ENCODE assay signal across 1 cellular context in the genomic region with DNA sequence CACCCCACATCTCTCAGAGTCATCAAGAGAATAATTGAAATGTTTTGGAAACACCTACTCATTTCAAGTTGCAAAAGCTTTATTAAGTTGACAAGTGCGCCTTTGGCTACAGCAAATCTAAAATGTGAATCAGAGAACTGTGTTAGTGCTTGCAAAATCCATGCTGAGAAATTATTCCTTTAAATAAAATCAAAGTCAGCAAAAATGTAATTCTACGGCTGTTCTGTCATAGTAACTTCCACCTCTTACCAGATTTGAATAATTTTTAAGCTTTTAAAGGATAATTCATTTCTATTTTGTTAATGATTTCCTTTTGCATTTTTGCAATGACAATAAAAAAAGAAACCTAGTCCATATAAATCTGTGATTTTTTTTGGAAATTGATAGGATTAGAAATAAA.
TF ChIP-seq lines count a peak whose summit lies in the region.

No MANE protein-coding gene starts in this region.

TF ChIP-seq in IMR-90, 13 proteins besides CTCF, POLR2A, EP300 and RAD21 (continued from another document):
- TF ChIP-seq, protein P1, sequence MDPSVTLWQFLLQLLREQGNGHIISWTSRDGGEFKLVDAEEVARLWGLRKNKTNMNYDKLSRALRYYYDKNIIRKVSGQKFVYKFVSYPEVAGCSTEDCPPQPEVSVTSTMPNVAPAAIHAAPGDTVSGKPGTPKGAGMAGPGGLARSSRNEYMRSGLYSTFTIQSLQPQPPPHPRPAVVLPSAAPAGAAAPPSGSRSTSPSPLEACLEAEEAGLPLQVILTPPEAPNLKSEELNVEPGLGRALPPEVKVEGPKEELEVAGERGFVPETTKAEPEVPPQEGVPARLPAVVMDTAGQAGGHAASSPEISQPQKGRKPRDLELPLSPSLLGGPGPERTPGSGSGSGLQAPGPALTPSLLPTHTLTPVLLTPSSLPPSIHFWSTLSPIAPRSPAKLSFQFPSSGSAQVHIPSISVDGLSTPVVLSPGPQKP (IDR thresholded peaks at IDR 0.05; ENCODE audit: borderline replicate concordance, low read depth, low read length) = no peak
- no peak for TF ChIP-seq CEBPB (IDR thresholded peaks at IDR 0.05; ENCODE audit: low read depth, low read length)
- peak; percentile 50 for TF ChIP-seq MAFK (IDR thresholded peaks at IDR 0.05; ENCODE audit: low read depth, low read length)
